Comparison of ENCODE assay signal across 13 cellular contexts in the genomic region with DNA sequence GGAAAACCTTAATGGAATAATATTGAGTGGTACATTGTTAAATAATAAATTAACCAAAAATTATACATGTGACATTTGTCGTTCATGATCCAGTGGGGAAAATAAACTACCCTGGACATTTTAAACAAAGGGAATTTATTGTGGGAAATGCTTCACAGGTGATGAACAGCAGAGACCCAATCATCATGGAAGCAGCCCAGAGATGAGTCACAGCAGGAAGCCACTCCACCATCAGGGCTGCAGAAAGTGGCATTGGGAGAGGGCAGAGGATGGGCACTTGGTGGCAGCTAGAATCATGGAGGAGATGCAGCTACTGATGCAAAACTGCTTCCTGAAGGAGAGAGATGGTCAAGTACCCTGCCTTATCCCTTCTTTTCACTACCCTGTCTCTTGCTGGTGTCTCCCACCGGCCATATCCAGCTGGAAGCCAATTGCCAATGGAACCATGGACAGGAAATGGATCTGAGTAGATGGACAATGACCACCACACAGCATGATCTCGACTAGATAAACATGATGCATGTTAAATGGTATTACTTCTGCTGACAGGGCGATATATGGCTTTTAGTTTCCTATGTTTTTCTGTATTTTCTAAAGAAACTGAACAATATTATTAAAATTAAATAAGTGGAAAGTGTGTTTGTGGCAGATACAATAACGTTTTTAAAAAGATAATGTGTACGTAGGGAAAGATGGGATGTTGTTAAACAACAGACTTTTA.
A peak's percentile ranks its signal among the peaks of the same experiment; 100 is the strongest.
DNase-seq lines count a peak whose midpoint lies in the region; ATAC-seq and TF ChIP-seq lines count a peak whose summit lies in the region.
"Had no signal": no experiment of that assay in that cellular context is flagged by ENCODE, and none has a peak within 500 bp of the region (broad histone marks: within the 10 kb centered on the region; RNA-seq: fewer than 3 reads in every experiment).

No MANE protein-coding gene starts in this region.

- H3K4me1 ChIP-seq in Karpas-422 (ENCODE audit: low read length) (peaks cover 91% of the 10 kb centered on the region), mucosa of descending colon (ENCODE audit: low read depth) (no peaks in the 10 kb centered on the region)
- H3K4me1 ChIP-seq: left lung had no signal

- no peaks in the 10 kb centered on the region for H4K20me1 ChIP-seq in Karpas-422 (ENCODE audit: insufficient read depth, low read depth, low read length)
- H4K20me1 ChIP-seq in SU-DHL-6 (ENCODE audit: low read depth, low read length): no peaks in the 10 kb centered on the region

- peak overlapping the region; percentile 62 for H3K9ac ChIP-seq in Karpas-422 (ENCODE audit: low read length)
- H3K9ac ChIP-seq in SU-DHL-6 (ENCODE audit: low read length): peak overlapping the region; percentile 47

- H3K4me2 ChIP-seq in Karpas-422 (ENCODE audit: low read depth, low read length, poor library complexity, severe bottlenecking) (peak overlapping the region; percentile 81), SU-DHL-6 (ENCODE audit: low read depth, low read length, poor library complexity, severe bottlenecking) (peak overlapping the region; percentile 78)

- H3K4me3 ChIP-seq in Karpas-422 (ENCODE audit: low read length): peak overlapping the region; percentile 62
- no peak overlapping the region for H3K4me3 ChIP-seq in SU-DHL-6 (ENCODE audit: insufficient read depth, low read length, poor library complexity, severe bottlenecking)
- no peak overlapping the region for H3K4me3 ChIP-seq in mucosa of descending colon
- H3K4me3 ChIP-seq: esophagus squamous epithelium, left lung had no signal

- peak; percentile 28 for DNase-seq in NCI-H748 (lab: John Stamatoyannopoulos, UW; ENCODE audit: unreplicated experiment)
- DNase-seq in NCI-H748 treated with DMSO at 0.1 percent for 48 hours (lab: John Stamatoyannopoulos, UW): no peak
- DNase-seq in Karpas-422: no peak
- DNase-seq in mucosa of descending colon: no peak
- DNase-seq in GF-D8 (lab: John Stamatoyannopoulos, UW): no peak
- DNase-seq in Right ventricle myocardium inferior (ENCODE audit: missing footprints): no peak
- no peak for DNase-seq in NCI-H2107 treated with DMSO at 0.1 percent for 48 hours (lab: John Stamatoyannopoulos, UW; ENCODE audit: unreplicated experiment)
- DNase-seq: esophagus squamous epithelium, midbrain, NCI-H1436 treated with DMSO at 0.1 percent for 48 hours had no signal

- TF ChIP-seq CTCF in SU-DHL-6 (IDR thresholded peaks at IDR 0.05; ENCODE audit: insufficient read depth, low read length, poor library complexity, severe bottlenecking) (no peak), mucosa of descending colon (IDR thresholded peaks at IDR 0.05) (no peak)

- peak overlapping the region; percentile 58; the same call in 1 of the 2 replicates for H2AFZ ChIP-seq in Karpas-422 (ENCODE audit: low read length)
- H2AFZ ChIP-seq in SU-DHL-6 (ENCODE audit: low read depth, low read length, severe bottlenecking): peak overlapping the region; percentile 5

- peak; percentile 20 for ATAC-seq in mucosa of descending colon
- ATAC-seq in Right ventricle myocardium inferior: no peak

- peak overlapping the region; percentile 100 for H3K27ac ChIP-seq in Karpas-422 (ENCODE audit: low read length)
- H3K27ac ChIP-seq in SU-DHL-6 (ENCODE audit: low read depth, low read length): peak overlapping the region; percentile 100
- H3K27ac ChIP-seq: 22Rv1, esophagus squamous epithelium, left lung had no signal

- no peaks in the 10 kb centered on the region for H3K27me3 ChIP-seq in Karpas-422 (ENCODE audit: low read length)
- no peaks in the 10 kb centered on the region for H3K27me3 ChIP-seq in SU-DHL-6 (ENCODE audit: low read length)
- H3K27me3 ChIP-seq: left lung had no signal

- no peaks in the 10 kb centered on the region for H3K36me3 ChIP-seq in Karpas-422 (ENCODE audit: insufficient read depth, low read length)
- no peaks in the 10 kb centered on the region for H3K36me3 ChIP-seq in SU-DHL-6 (ENCODE audit: low read length)
- no peaks in the 10 kb centered on the region for H3K36me3 ChIP-seq in mucosa of descending colon (ENCODE audit: low read depth)
- H3K36me3 ChIP-seq: esophagus squamous epithelium, left lung had no signal

- peaks cover 33% of the 10 kb centered on the region for H3K79me2 ChIP-seq in Karpas-422 (ENCODE audit: low read length)
- peaks cover 21% of the 10 kb centered on the region for H3K79me2 ChIP-seq in SU-DHL-6 (ENCODE audit: insufficient read depth, low read length)

- no peaks in the 10 kb centered on the region for H3K9me2 ChIP-seq in Karpas-422 (replicated peaks; ENCODE audit: insufficient read depth, low read length)
- no peaks in the 10 kb centered on the region for H3K9me2 ChIP-seq in SU-DHL-6 (replicated peaks; ENCODE audit: insufficient read depth, low read length)

- intact Hi-C loops in mucosa of descending colon (cut with DNase I, micrococcal nuclease) (loop anchor here in 1 of 2 donors (2.0 to 10.0 kb wide), 2 partner anchors 50 to 86 kb away; no protein-coding TSS in a partner anchor), Right ventricle myocardium inferior (cut with DNase I) (loop anchor here (5.0 kb wide), 1 partner anchor 94 kb away; no protein-coding TSS in a partner anchor)

- H3K9me3 ChIP-seq in Karpas-422 (ENCODE audit: low read length): no peaks in the 10 kb centered on the region
- H3K9me3 ChIP-seq in SU-DHL-6 (ENCODE audit: insufficient read depth, low read length): no peaks in the 10 kb centered on the region
- no peaks in the 10 kb centered on the region for H3K9me3 ChIP-seq in mucosa of descending colon
- H3K9me3 ChIP-seq: left lung had no signal

- peaks cover 38% of the 10 kb centered on the region for H3F3A ChIP-seq in SU-DHL-6 (ENCODE audit: insufficient read depth)
